ENCODE assay signal across 10 cellular contexts in genomic region chr22:46969491-46969890, GRCh38.
A peak's percentile ranks its signal among the peaks of the same experiment; 100 is the strongest.
DNase-seq lines count a peak whose midpoint lies in the region; ATAC-seq and TF ChIP-seq lines count a peak whose summit lies in the region.
"Had no signal": no experiment of that assay in that cellular context is flagged by ENCODE, and none has a peak within 500 bp of the region (broad histone marks: within the 10 kb centered on the region; RNA-seq: fewer than 3 reads in every experiment).

No MANE protein-coding gene starts in this region.

- TF ChIP-seq CTCF in OCI-LY7 (conservative IDR thresholded peaks at IDR 0.05; ENCODE audit: low read length): no peak

- no peaks in the 10 kb centered on the region for H3K4me1 ChIP-seq in CD8-positive, alpha-beta memory T cell (ENCODE audit: insufficient read depth, low read length)
- H3K4me1 ChIP-seq in OCI-LY7 (ENCODE audit: insufficient read depth, low read length, poor library complexity, severe bottlenecking): no peaks in the 10 kb centered on the region

- peak in 1 of 5 donors; percentile 19 for DNase-seq in CD8-positive, alpha-beta memory T cell
- peak; percentile 71 for DNase-seq in GM19240 (ENCODE audit: insufficient read length, low spot score)
- DNase-seq in activated naive CD8-positive, alpha-beta T cell treated with anti-CD3 and anti-CD28 coated beads for 36 hours: peak; percentile 75
- DNase-seq in NCI-H2227 treated with DMSO at 0.1 percent for 48 hours (lab: John Stamatoyannopoulos, UW): no peak
- DNase-seq in Ammon's horn (ENCODE audit: low spot score): no peak
- DNase-seq in OCI-LY7 (ENCODE audit: low spot score): no peak
- DNase-seq: NCI-H69 had no signal

- H3K27me3 Mint-ChIP-seq in CD8-positive, alpha-beta memory T cell: no peaks in the 10 kb centered on the region
- no peaks in the 10 kb centered on the region for H3K27me3 Mint-ChIP-seq in activated naive CD8-positive, alpha-beta T cell treated with anti-CD3 and anti-CD28 coated beads for 36 hours
- H3K27me3 Mint-ChIP-seq: naive thymus-derived CD4-positive, alpha-beta T cell had no signal

- no peak overlapping the region for H3K27ac ChIP-seq in CD8-positive, alpha-beta memory T cell (ENCODE audit: low read depth, low read length)
- no peak overlapping the region for H3K27ac ChIP-seq in OCI-LY7 (ENCODE audit: low read depth, low read length, poor library complexity, severe bottlenecking)

- intact Hi-C loops in OCI-LY7 (cut with micrococcal nuclease; ENCODE audit: unreplicated experiment): no loop called here

- no peak overlapping the region for H3K4me2 ChIP-seq in OCI-LY7 (ENCODE audit: low read length)

- no TSS peak for BruUV-seq in OCI-LY7 (replicated peaks; lab: Mats Ljungman, UMichigan)

- ATAC-seq in HG03039 (IDR thresholded peaks at IDR 0.05; ENCODE audit: unreplicated experiment) (peak; percentile 75), HG03025 (IDR thresholded peaks at IDR 0.05; ENCODE audit: low FRiP score, unreplicated experiment) (no peak)
- ATAC-seq: naive thymus-derived CD4-positive, alpha-beta T cell had no signal

- H3K4me1 Mint-ChIP-seq in CD8-positive, alpha-beta memory T cell: peaks cover 24 to 52% (median 50%) of the 10 kb centered on the region in 3 donors
- peaks cover 26% of the 10 kb centered on the region for H3K4me1 Mint-ChIP-seq in activated naive CD8-positive, alpha-beta T cell treated with anti-CD3 and anti-CD28 coated beads for 36 hours

- CTCF ChIA-PET in CD8-positive, alpha-beta memory T cell (lab: Charles Lee): no interaction called here
- CTCF ChIA-PET in OCI-LY7 (lab: Charles Lee; ENCODE audit: unreplicated experiment): no interaction called here

- H3K4me3 ChIP-seq in CD8-positive, alpha-beta memory T cell (ENCODE audit: low read length): no peak overlapping the region
- H3K4me3 ChIP-seq in OCI-LY7 (ENCODE audit: low read depth, low read length, poor library complexity, severe bottlenecking): no peak overlapping the region

- no peak overlapping the region for H3K4me3 Mint-ChIP-seq in CD8-positive, alpha-beta memory T cell
- H3K4me3 Mint-ChIP-seq in activated naive CD8-positive, alpha-beta T cell treated with anti-CD3 and anti-CD28 coated beads for 36 hours: no peak overlapping the region
- H3K4me3 Mint-ChIP-seq: naive thymus-derived CD4-positive, alpha-beta T cell had no signal

- H3K9me2 ChIP-seq in OCI-LY7 (ENCODE audit: insufficient read depth, low read length): no peaks in the 10 kb centered on the region

- POLR2A ChIA-PET in CD8-positive, alpha-beta memory T cell (lab: Charles Lee): no interaction called here
- POLR2A ChIA-PET in OCI-LY7 (lab: Charles Lee): no interaction called here

- no peaks in the 10 kb centered on the region for H3K27me3 ChIP-seq in CD8-positive, alpha-beta memory T cell (ENCODE audit: insufficient read depth, low read length, poor library complexity, severe bottlenecking)

- no peaks in the 10 kb centered on the region for H3K9me3 ChIP-seq in CD8-positive, alpha-beta memory T cell (ENCODE audit: low read length)
- no peaks in the 10 kb centered on the region for H3K9me3 ChIP-seq in OCI-LY7 (ENCODE audit: low read length)

- H2AFZ ChIP-seq in OCI-LY7 (ENCODE audit: low read length): no peak overlapping the region

- no peaks in the 10 kb centered on the region for H3K79me2 ChIP-seq in OCI-LY7 (ENCODE audit: insufficient read depth, low read depth, low read length)

- peaks cover 0 to 24% (median 7%) of the 10 kb centered on the region in 3 donors for H3K36me3 Mint-ChIP-seq in CD8-positive, alpha-beta memory T cell
- peaks cover 7% of the 10 kb centered on the region for H3K36me3 Mint-ChIP-seq in activated naive CD8-positive, alpha-beta T cell treated with anti-CD3 and anti-CD28 coated beads for 36 hours

- H3K36me3 ChIP-seq in CD8-positive, alpha-beta memory T cell (ENCODE audit: insufficient read depth, low read length): no peaks in the 10 kb centered on the region
- 0 out of 2 replicates have a peak, but pooled peaks cover 4% of the 10 kb centered on the region for H3K36me3 ChIP-seq in OCI-LY7 (ENCODE audit: insufficient read depth, low read length)

- H4K20me1 ChIP-seq in OCI-LY7 (ENCODE audit: insufficient read depth, low read length): no peaks in the 10 kb centered on the region

- no peaks in the 10 kb centered on the region for H3K9me3 Mint-ChIP-seq in CD8-positive, alpha-beta memory T cell
- H3K9me3 Mint-ChIP-seq in activated naive CD8-positive, alpha-beta T cell treated with anti-CD3 and anti-CD28 coated beads for 36 hours: no peaks in the 10 kb centered on the region

- peak overlapping the region in 5 of 8 donors; percentile 57 to 84 (median 68) for H3K27ac Mint-ChIP-seq in CD8-positive, alpha-beta memory T cell
- H3K27ac Mint-ChIP-seq in activated naive CD8-positive, alpha-beta T cell treated with anti-CD3 and anti-CD28 coated beads for 36 hours: peak overlapping the region; percentile 9

Comparison
In these comparisons a context has a peak if more than half of its experiments do, and no peak if none do; other contexts are left out.
1. DNase-seq: peak in GM19240 (single experiment) and activated naive CD8-positive, alpha-beta T cell treated with anti-CD3 and anti-CD28 coated beads for 36 hours (single experiment); none in NCI-H2227 treated with DMSO at 0.1 percent for 48 hours (single experiment), Ammon's horn (single experiment) and OCI-LY7 (single experiment).